In genomic region chr5:23208959-23209431, GRCh38 we compare ENCODE assay signal across 8 cellular contexts.
DNase-seq lines count a peak whose midpoint lies in the region; ATAC-seq and TF ChIP-seq lines count a peak whose summit lies in the region.

No MANE protein-coding gene starts in this region.

- no peaks in the 10 kb centered on the region for H3K27me3 ChIP-seq in left ventricle myocardium inferior (ENCODE audit: low read depth)

- in situ Hi-C loops in SK-MEL-5 (cut with HindIII; ENCODE audit: low pct_unique_long_range_greater_than_20kb, low sequenced_read_pairs), result no loop called here

- H3K4me1 ChIP-seq in left ventricle myocardium inferior, result no peaks in the 10 kb centered on the region

- no peak overlapping the region for H3K4me3 ChIP-seq in left ventricle myocardium inferior
- H3K4me3 ChIP-seq in fibroblast of villous mesenchyme (ENCODE audit: low read depth, low read length), result no peak overlapping the region

- no peak for DNase-seq in left ventricle myocardium inferior
- DNase-seq in Right ventricle myocardium superior, result no peak
- DNase-seq in NCI-H1092 (lab: John Stamatoyannopoulos, UW), result peak; percentile 57
- DNase-seq in SK-MEL-5 (ENCODE audit: low read depth, low spot score), result peak; percentile 89
- peak; percentile 0 for DNase-seq in fibroblast of villous mesenchyme (ENCODE audit: low read depth)
- peak; percentile 1 for DNase-seq in stromal cell of bone marrow (ENCODE audit: low read depth)
- DNase-seq in NCI-H345 (lab: John Stamatoyannopoulos, UW), result no peak

- intact Hi-C loops in left ventricle myocardium inferior (cut with micrococcal nuclease) (no loop called here), Right ventricle myocardium superior (cut with DNase I) (no loop called here)

- no peaks in the 10 kb centered on the region for H3K9me3 ChIP-seq in left ventricle myocardium inferior (replicated peaks)

- ATAC-seq in Right ventricle myocardium superior (ENCODE audit: poor library complexity), result no peak
- peak; percentile 92 for ATAC-seq in HG02571 (IDR thresholded peaks at IDR 0.05; ENCODE audit: unreplicated experiment)

- H3K27ac ChIP-seq in left ventricle myocardium inferior (replicated peaks), result no peak overlapping the region

- TF ChIP-seq CTCF in left ventricle myocardium inferior (IDR thresholded peaks at IDR 0.05; ENCODE audit: borderline replicate concordance) (peak; percentile 69), fibroblast of villous mesenchyme (IDR thresholded peaks at IDR 0.05; ENCODE audit: insufficient read depth, low read depth, low read length) (peak; percentile 32)

- no peaks in the 10 kb centered on the region for H3K36me3 ChIP-seq in left ventricle myocardium inferior

Comparison
In these comparisons a context has a peak if more than half of its experiments do, and no peak if none do; other contexts are left out.
1. DNase-seq: peak in NCI-H1092 (single experiment), SK-MEL-5 (single experiment), fibroblast of villous mesenchyme (single experiment) and stromal cell of bone marrow (single experiment); none in left ventricle myocardium inferior (single experiment), Right ventricle myocardium superior (single experiment) and NCI-H345 (single experiment).